8 cellular contexts compared by ENCODE assay signal in the genomic region with DNA sequence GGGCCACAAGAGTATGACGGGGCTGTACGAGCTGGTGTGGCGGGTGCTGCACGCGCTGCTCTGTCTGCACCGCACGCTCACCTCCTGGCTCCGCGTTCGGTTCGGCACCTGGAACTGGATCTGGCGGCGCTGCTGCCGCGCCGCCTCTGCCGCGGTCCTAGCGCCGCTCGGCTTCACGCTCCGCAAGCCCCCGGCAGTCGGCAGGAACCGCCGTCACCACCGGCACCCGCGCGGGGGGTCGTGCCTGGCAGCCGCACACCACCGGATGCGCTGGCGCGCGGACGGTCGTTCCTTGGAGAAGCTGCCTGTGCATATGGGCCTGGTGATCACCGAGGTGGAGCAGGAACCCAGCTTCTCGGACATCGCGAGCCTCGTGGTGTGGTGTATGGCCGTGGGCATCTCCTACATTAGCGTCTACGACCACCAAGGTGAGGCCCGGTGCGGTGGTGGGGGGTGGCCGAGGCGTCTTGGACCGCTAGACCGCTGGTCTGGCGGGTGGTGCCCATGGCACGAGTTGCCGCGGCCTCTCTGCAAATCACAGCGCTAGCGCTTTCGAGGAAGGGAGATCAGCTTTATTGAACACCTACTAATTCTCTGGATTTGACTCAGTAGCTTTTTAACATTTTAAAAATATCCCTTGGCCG. TPM values are rescaled to one million over a fixed set of nuclear protein-coding genes. Genes with fewer than 3 reads are reported as not detected.
DNase-seq lines count a peak whose midpoint lies in the region; ATAC-seq and TF ChIP-seq lines count a peak whose summit lies in the region.
"Not testable (repeated sequence)": the region's sequence is repeated elsewhere in the genome, so short reads cannot be mapped to it uniquely, and the experiment has no call there.

No MANE protein-coding gene starts in this region.

- H3K36me3 ChIP-seq in right lobe of liver = not testable (repeated sequence)

- not testable (repeated sequence) for H3K9me3 ChIP-seq in right lobe of liver

- peaks cover 0 to 21% (median 5%) of the 10 kb centered on the region in 4 donors for H3K4me1 ChIP-seq in right lobe of liver

- intact Hi-C loops in right lobe of liver (cut with DNase I) = not testable (repeated sequence)

- H3K27ac ChIP-seq in C4-2B = peak overlapping the region; percentile 77
- peak overlapping the region; percentile 85 for H3K27ac ChIP-seq in epithelial cell of prostate
- peak overlapping the region in 1 of 3 donors; percentile 64 for H3K27ac ChIP-seq in right lobe of liver

- 0% methylated on average over 5 of the region's 62 CpGs for WGBS in right lobe of liver (ENCODE audit: insufficient coverage, low coverage, low lambda C conversion rate, missing lambda C conversion rate)

- H3K27me3 ChIP-seq in right lobe of liver = not testable (repeated sequence)

- peaks cover 54% of the 10 kb centered on the region for H3K36me3 Mint-ChIP-seq in activated T-helper 17 cell treated with anti-CD3 and anti-CD28 coated beads, Interleukin-2, amount 50 U/mL, for 72 hours (ENCODE audit: low read depth)

- not testable (repeated sequence) for TF ChIP-seq POLR2A in right lobe of liver (IDR thresholded peaks at IDR 0.05)

- H3K4me3 Mint-ChIP-seq in activated T-helper 17 cell treated with anti-CD3 and anti-CD28 coated beads, Interleukin-2, amount 50 U/mL, for 72 hours = peak overlapping the region; percentile 93

- DNase-seq in NCI-H82 (lab: John Stamatoyannopoulos, UW) (peak; percentile 12), right lobe of liver (peak in 1 of 3 donors; percentile 34)
- DNase-seq in epithelial cell of prostate (ENCODE audit: low read depth, low spot score); skeletal muscle cell (ENCODE audit: low read depth): not testable (repeated sequence)

- peak overlapping the region; percentile 84 for H3K27ac Mint-ChIP-seq in activated T-helper 17 cell treated with anti-CD3 and anti-CD28 coated beads, Interleukin-2, amount 50 U/mL, for 72 hours

- H3K9me3 Mint-ChIP-seq in activated T-helper 17 cell treated with anti-CD3 and anti-CD28 coated beads, Interleukin-2, amount 50 U/mL, for 72 hours = not testable (repeated sequence)

- not testable (repeated sequence) for H3K27me3 Mint-ChIP-seq in activated T-helper 17 cell treated with anti-CD3 and anti-CD28 coated beads, Interleukin-2, amount 50 U/mL, for 72 hours

- H3K4me3 ChIP-seq in right lobe of liver = peak overlapping the region; percentile 69 to 85 (median 73)
- peak overlapping the region; percentile 78 for H3K4me3 ChIP-seq in skeletal muscle cell (ENCODE audit: low read depth, low read length)

- not testable (repeated sequence) for TF ChIP-seq CTCF in C4-2B (conservative IDR thresholded peaks at IDR 0.05); right lobe of liver (IDR thresholded peaks at IDR 0.05)

- peaks cover 40% of the 10 kb centered on the region for H3K4me1 Mint-ChIP-seq in activated T-helper 17 cell treated with anti-CD3 and anti-CD28 coated beads, Interleukin-2, amount 50 U/mL, for 72 hours

- ATAC-seq in GM19397 (IDR thresholded peaks at IDR 0.05; ENCODE audit: unreplicated experiment) (peak; percentile 30), HG02981 (IDR thresholded peaks at IDR 0.05; ENCODE audit: unreplicated experiment) (peak; percentile 19), right lobe of liver (peak; percentile 58 to 75 (median 68))
- ATAC-seq in activated T-helper 17 cell treated with anti-CD3 and anti-CD28 coated beads, Interleukin-2, amount 50 U/mL, for 72 hours (replicated peaks) = peak; percentile 38

RNA-seq across cellular contexts. Expression of a gene that starts 0.5 kb away (rescaled TPM):
- total RNA-seq in activated T-helper 17 cell treated with anti-CD3 and anti-CD28 coated beads, Interleukin-2, amount 50 U/mL, for 72 hours = 10 to 100 TPM; 34.5 to 43.5 TPM
- total RNA-seq in right lobe of liver = 10 to 100 TPM; 19.6 to 23.4 (median 21.0) TPM
